Comparison of ENCODE assay signal across 8 cellular contexts in the genomic region with DNA sequence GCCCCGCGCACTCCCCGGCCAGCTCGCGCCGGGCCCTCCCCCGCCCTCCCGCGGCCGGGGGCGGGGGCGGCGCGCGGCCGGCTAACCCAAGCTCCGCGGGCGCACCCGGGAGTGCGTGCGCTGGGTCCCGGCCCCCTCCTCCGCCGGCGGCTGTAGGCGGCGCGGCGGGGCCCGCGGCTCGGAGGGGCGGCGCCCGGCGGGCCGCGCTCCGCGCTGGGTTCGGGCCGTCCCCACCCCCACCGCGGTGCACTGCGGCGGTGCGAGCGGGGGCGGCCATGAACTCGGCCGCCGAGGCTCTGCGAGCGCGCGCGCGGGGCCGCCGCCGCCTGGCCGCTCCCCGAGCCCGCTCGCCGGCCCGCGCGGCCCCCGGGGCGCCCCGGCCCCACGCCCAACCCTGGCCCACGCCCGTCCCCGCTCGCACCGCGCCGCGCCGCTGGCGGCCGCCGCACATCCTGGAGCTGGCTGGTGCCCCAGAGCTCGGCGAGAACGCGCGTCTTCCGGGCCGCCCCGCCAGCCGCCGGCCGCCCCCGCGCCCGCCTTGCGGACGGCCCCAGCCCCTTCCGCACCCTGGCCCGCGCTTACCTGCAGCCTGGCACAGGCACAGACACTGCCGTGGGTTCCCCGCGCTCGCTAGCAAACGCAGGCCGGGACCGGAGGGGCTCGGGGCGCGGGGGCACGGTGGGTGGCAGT. TPM values are rescaled to one million over a fixed set of nuclear protein-coding genes. Genes with fewer than 3 reads are reported as not detected.
A peak's percentile ranks its signal among the peaks of the same experiment; 100 is the strongest.
DNase-seq lines count a peak whose midpoint lies in the region; ATAC-seq and TF ChIP-seq lines count a peak whose summit lies in the region.

A gene with protein sequence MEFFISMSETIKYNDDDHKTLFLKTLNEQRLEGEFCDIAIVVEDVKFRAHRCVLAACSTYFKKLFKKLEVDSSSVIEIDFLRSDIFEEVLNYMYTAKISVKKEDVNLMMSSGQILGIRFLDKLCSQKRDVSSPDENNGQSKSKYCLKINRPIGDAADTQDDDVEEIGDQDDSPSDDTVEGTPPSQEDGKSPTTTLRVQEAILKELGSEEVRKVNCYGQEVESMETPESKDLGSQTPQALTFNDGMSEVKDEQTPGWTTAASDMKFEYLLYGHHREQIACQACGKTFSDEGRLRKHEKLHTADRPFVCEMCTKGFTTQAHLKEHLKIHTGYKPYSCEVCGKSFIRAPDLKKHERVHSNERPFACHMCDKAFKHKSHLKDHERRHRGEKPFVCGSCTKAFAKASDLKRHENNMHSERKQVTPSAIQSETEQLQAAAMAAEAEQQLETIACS (minus strand): TSS at position 496 of the 690 bp plus-strand sequence. CDS start 2,480 bp downstream, outside the sequence.

- H3K27me3 Mint-ChIP-seq in nephron progenitor cell (ENCODE audit: low read depth, poor library complexity), result peaks cover 10% of the 10 kb centered on the region

- no peak for TF ChIP-seq POLR2A in stomach (IDR thresholded peaks at IDR 0.05)

- peak within 1 kb of the TSS; percentile 91 for H3K4me3 Mint-ChIP-seq in nephron progenitor cell

- peak within 1 kb of the TSS; percentile 71 for H3K4me3 ChIP-seq in BE2C (ENCODE audit: low read depth, low read length)
- peak within 1 kb of the TSS; percentile 74 to 81 for H3K4me3 ChIP-seq in Panc1 (ENCODE audit: low read depth in 2 of 2, low read length in 2 of 2)
- H3K4me3 ChIP-seq in stomach, result peak within 1 kb of the TSS; percentile 82 to 95 (median 92)

- TF ChIP-seq CTCF in BE2C (IDR thresholded peaks at IDR 0.05; ENCODE audit: low read depth, low read length), result no peak
- TF ChIP-seq CTCF in Panc1 (IDR thresholded peaks at IDR 0.05), result no peak
- no peak for TF ChIP-seq CTCF in nephron progenitor cell (IDR thresholded peaks at IDR 0.05)
- TF ChIP-seq CTCF in stomach (IDR thresholded peaks at IDR 0.05), result no peak

- BruUV-seq in Panc1 (replicated peaks; lab: Mats Ljungman, UMichigan), result no TSS peak

- H3K9me3 ChIP-seq in BE2C (no peaks in the 10 kb centered on the region), Panc1 (ENCODE audit: control insufficient read depth, insufficient read depth, low read depth, low read length) (no peaks in the 10 kb centered on the region), stomach (no peaks in the 10 kb centered on the region)

- H3K27ac ChIP-seq in Panc1 (ENCODE audit: low read length) (peak within 1 kb of the TSS; percentile 81), stomach (peak within 1 kb of the TSS; percentile 98 to 100 (median 99))

- no peaks in the 10 kb centered on the region for H3K9me3 Mint-ChIP-seq in nephron progenitor cell

- intact Hi-C loops in Panc1 (cut with micrococcal nuclease; ENCODE audit: unreplicated experiment) (loop anchor here (5.0 kb wide), 1 partner anchor 58 kb away; no protein-coding TSS in a partner anchor), stomach (cut with DNase I; ENCODE audit: low total_unique reads) (no loop called here)

- H3K27ac Mint-ChIP-seq in nephron progenitor cell, result peak within 1 kb of the TSS; percentile 96

- peaks cover 35% of the 10 kb centered on the region for H3K4me1 Mint-ChIP-seq in nephron progenitor cell

- CTCF ChIA-PET in Panc1 (lab: Charles Lee), result no interaction called here

- no peak for TF ChIP-seq EP300 in stomach (IDR thresholded peaks at IDR 0.05)

- H3K36me3 ChIP-seq in BE2C (peaks cover 4% of the 10 kb centered on the region; the same call in 1 of the 2 replicates), Panc1 (ENCODE audit: control insufficient read depth, insufficient read depth, low read length) (peaks cover 5% of the 10 kb centered on the region), stomach (peaks cover 15 to 24% (median 18%) of the 10 kb centered on the region in 4 donors)

- peaks cover 25% of the 10 kb centered on the region for H3K36me3 Mint-ChIP-seq in nephron progenitor cell (ENCODE audit: low read depth)

- 0 to 1% (median 1%) methylated on average over 7 to 115 of the region's 116 CpGs; no CpG with 5 or more reads in 1 of the 5 donors for WGBS in stomach, 5 donors

- POLR2A ChIA-PET in Panc1 (lab: Charles Lee), result interaction anchor here (0.8 kb wide), 1 partner anchor 58 kb away, joined by 4 read pairs; no protein-coding TSS in a partner anchor

- no peaks in the 10 kb centered on the region for H3K27me3 ChIP-seq in BE2C
- peaks cover under 1% of the 10 kb centered on the region; the same call in 1 of the 2 replicates for H3K27me3 ChIP-seq in Panc1 (ENCODE audit: control insufficient read depth, insufficient read depth, low read length)
- H3K27me3 ChIP-seq in stomach, result no peaks in the 10 kb centered on the region

- no peaks in the 10 kb centered on the region for H3K4me1 ChIP-seq in BE2C
- peaks cover 5% of the 10 kb centered on the region; the same call in 1 of the 2 replicates for H3K4me1 ChIP-seq in Panc1 (ENCODE audit: control insufficient read depth, insufficient read depth, low read length)
- H3K4me1 ChIP-seq in stomach, result peaks cover 0 to 26% (median 19%) of the 10 kb centered on the region in 4 donors

- in situ Hi-C loops in Panc1 (cut with HindIII; ENCODE audit: low pct_unique_long_range_greater_than_20kb, low sequenced_read_pairs), result no loop called here

- DNase-seq in BE2C (peak; percentile 56), Panc1 (ENCODE audit: low read depth, low spot score) (no peak), activated gamma-delta T cell (lab: John Stamatoyannopoulos, UW) (peak; percentile 64), fibroblast of the conjunctiva (ENCODE audit: low read depth) (peak; percentile 8), nephron progenitor cell (peak; percentile 74), stomach (peak; percentile 78)

- ATAC-seq in GM19025 (IDR thresholded peaks at IDR 0.05; ENCODE audit: low read depth, unreplicated experiment), result peak; percentile 32
- ATAC-seq in HG03175 (IDR thresholded peaks at IDR 0.05; ENCODE audit: unreplicated experiment), result peak; percentile 32
- peak; percentile 75 for ATAC-seq in Panc1

RNA-seq across cellular contexts. Expression of the gene that starts here (rescaled TPM):
- 4.8 TPM for polyA plus RNA-seq in BE2C (2012; ENCODE audit: insufficient read depth, insufficient read length, low read depth)
- total RNA-seq in Panc1 (2021; ENCODE audit: unreplicated experiment) (12.6 TPM), stomach (10 to 100 TPM in 1 of 5 donors, 1 to 10 TPM in 4; 3.8 to 14.9 (median 6.4) TPM)
- polyA plus RNA-seq in Panc1 (2012; ENCODE audit: insufficient read length), result 6.3 TPM
- polyA plus RNA-seq in stomach, result 1 to 10 TPM; 5.1 to 6.9 (median 5.2) TPM
